ENCODE assay signal across 8 cellular contexts in the genomic region with DNA sequence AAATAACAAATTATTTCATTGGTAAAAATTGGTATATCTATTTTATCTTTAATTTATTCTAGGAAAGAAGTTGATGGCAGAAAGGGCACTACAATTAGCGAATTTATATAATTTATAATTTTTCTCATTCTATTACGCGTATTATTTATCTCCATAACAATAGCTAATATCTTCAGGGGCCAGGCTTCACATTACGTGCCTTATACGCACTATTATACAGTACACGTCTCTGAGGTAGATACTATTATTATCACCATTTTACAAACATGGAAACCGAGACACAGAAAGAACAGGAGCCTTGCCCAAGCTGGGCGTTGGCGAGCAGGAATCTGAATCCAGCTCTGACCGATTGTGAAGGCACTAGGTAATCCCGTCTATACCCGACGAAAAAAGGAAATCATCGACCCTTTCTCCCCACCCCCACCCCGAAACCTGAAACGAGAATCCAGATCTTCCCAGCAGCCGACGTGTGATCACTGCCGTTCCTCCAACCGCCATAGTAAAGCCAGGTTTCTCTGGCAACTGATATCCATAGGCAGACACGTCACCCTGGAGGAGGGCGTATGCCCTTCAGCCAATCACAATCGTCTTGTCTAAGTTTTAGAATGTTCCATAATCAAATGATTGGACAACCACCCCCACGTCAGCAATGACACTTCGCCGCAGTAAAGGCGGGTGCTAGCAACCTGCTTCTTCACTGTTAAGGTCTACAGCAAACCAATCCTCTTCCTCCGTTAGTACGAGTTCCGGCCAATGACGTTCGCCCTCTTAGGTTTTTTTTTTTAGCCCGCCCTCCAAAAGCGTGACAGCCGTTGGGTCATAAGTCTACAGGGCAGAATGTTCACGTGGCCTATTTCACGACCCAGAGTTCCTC. TPM values are rescaled to one million over a fixed set of nuclear protein-coding genes. Genes with fewer than 3 reads are reported as not detected.
DNase-seq lines count a peak whose midpoint lies in the region; ATAC-seq and TF ChIP-seq lines count a peak whose summit lies in the region.

A gene with protein sequence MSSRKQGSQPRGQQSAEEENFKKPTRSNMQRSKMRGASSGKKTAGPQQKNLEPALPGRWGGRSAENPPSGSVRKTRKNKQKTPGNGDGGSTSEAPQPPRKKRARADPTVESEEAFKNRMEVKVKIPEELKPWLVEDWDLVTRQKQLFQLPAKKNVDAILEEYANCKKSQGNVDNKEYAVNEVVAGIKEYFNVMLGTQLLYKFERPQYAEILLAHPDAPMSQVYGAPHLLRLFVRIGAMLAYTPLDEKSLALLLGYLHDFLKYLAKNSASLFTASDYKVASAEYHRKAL (minus strand): TSS at position 501 of the 874 bp plus-strand sequence. CDS start 9,672 bp downstream, outside the sequence.

- peaks cover 12% of the 10 kb centered on the region; the same call in 1 of the 2 replicates for H3F3A ChIP-seq in GM23338 (replicated peaks; ENCODE audit: low read depth)

- H3K36me3 ChIP-seq in GM23338 (ENCODE audit: insufficient read depth), result peaks cover 34% of the 10 kb centered on the region; the same call in 1 of the 2 replicates

- H3K4me1 ChIP-seq in GM23338 (ENCODE audit: insufficient read depth), result no peaks in the 10 kb centered on the region; the same call in 1 of the 2 replicates

- no peaks in the 10 kb centered on the region for H3K27me3 Mint-ChIP-seq in GM23338 (ENCODE audit: insufficient read depth, low read depth, poor library complexity)
- no peaks in the 10 kb centered on the region for H3K27me3 Mint-ChIP-seq in naive thymus-derived CD8-positive, alpha-beta T cell

- POLR2A ChIA-PET in naive thymus-derived CD8-positive, alpha-beta T cell (lab: Charles Lee), result interaction anchor here (0.6 to 1.5 kb wide), 8 partner anchors 57 to 1755 kb away, joined by 3 to 11 read pairs (median 4); partner anchors contain the start of genes TCEAL3 and ZMAT1

- H3K27me3 ChIP-seq in GM23338 (ENCODE audit: insufficient read depth), result no peaks in the 10 kb centered on the region

- peak; percentile 95 for DNase-seq in Daoy (ENCODE audit: low read depth)
- peak; percentile 92 for DNase-seq in GM23338 (ENCODE audit: low spot score)
- DNase-seq in LHCN-M2 (ENCODE audit: low read depth), result peak; percentile 98
- DNase-seq in RPMI8226, result peak; percentile 95
- DNase-seq in activated T-helper 1 cell treated with anti-CD3 and anti-CD28 coated beads, Interleukin-2, amount 50 U/mL, for 16 hours (ENCODE audit: low read depth in 1 of 2, low spot score in 1 of 2), result peak; percentile 50 to 73
- peak; percentile 99 for DNase-seq in fibroblast of mammary gland (ENCODE audit: low read depth)
- peak in 9 of 10 donors; percentile 55 to 97 (median 90) for DNase-seq in naive thymus-derived CD8-positive, alpha-beta T cell
- DNase-seq in stimulated activated naive CD8-positive, alpha-beta T cell treated with anti-CD3 and anti-CD28 coated beads, Interleukin-15, Interleukin-2, amounts not matched to agents 100 U/mL and 50 U/mL, for 24 hours, result peak; percentile 80

- peak within 1 kb of the TSS; percentile 60 for H3K4me2 ChIP-seq in GM23338

- H3K4me3 ChIP-seq in GM23338 (peak within 1 kb of the TSS; percentile 60), fibroblast of mammary gland (ENCODE audit: control insufficient read depth, low read depth, low read length) (peak within 1 kb of the TSS; percentile 86)

- peaks cover 28% of the 10 kb centered on the region for H3K79me2 ChIP-seq in GM23338 (replicated peaks; ENCODE audit: insufficient read depth)

- peaks cover 36% of the 10 kb centered on the region; the same call in 2 of the 3 replicates for H3K36me3 Mint-ChIP-seq in GM23338 (ENCODE audit: low read depth)
- H3K36me3 Mint-ChIP-seq in naive thymus-derived CD8-positive, alpha-beta T cell, result peaks cover 0 to 30% (median 0%) of the 10 kb centered on the region in 3 donors

- no peaks in the 10 kb centered on the region for H3K9me3 Mint-ChIP-seq in GM23338
- H3K9me3 Mint-ChIP-seq in naive thymus-derived CD8-positive, alpha-beta T cell, result no peaks in the 10 kb centered on the region

- no peak within 1 kb of the TSS; the same call in 2 of the 3 replicates for H3K4me3 Mint-ChIP-seq in GM23338
- peak within 1 kb of the TSS in 7 of 10 donors; percentile 51 to 81 (median 77) for H3K4me3 Mint-ChIP-seq in naive thymus-derived CD8-positive, alpha-beta T cell

- peak within 1 kb of the TSS; percentile 97; the same call in 1 of the 2 replicates for H3K27ac Mint-ChIP-seq in GM23338
- peak within 1 kb of the TSS in 6 of 10 donors; percentile 7 to 90 (median 84) for H3K27ac Mint-ChIP-seq in naive thymus-derived CD8-positive, alpha-beta T cell

- ATAC-seq in GM23338, result peak; percentile 90
- ATAC-seq in naive thymus-derived CD8-positive, alpha-beta T cell, result peak; percentile 86 to 87
- ATAC-seq in stimulated activated naive CD8-positive, alpha-beta T cell treated with anti-CD3 and anti-CD28 coated beads, Interleukin-15, Interleukin-2, amounts not matched to agents 100 U/mL and 50 U/mL, for 24 hours, result peak; percentile 94

- H3K27ac ChIP-seq in GM23338 (ENCODE audit: low read depth), result peak within 1 kb of the TSS; percentile 95

- TF ChIP-seq CTCF in GM23338 (conservative IDR thresholded peaks at IDR 0.05; ENCODE audit: low read depth in 2 of 2) (no peak), fibroblast of mammary gland (conservative IDR thresholded peaks at IDR 0.05; ENCODE audit: control insufficient read depth, insufficient read depth, low read depth, low read length) (no peak)

- H3K4me1 Mint-ChIP-seq in GM23338, result no peaks in the 10 kb centered on the region; the same call in 2 of the 3 replicates
- peaks cover 5 to 13% (median 10%) of the 10 kb centered on the region in 4 donors for H3K4me1 Mint-ChIP-seq in naive thymus-derived CD8-positive, alpha-beta T cell

- H4K20me1 ChIP-seq in GM23338 (replicated peaks; ENCODE audit: insufficient read depth), result no peaks in the 10 kb centered on the region

- H2AFZ ChIP-seq in GM23338, result no peak within 1 kb of the TSS

- H3K9me2 ChIP-seq in GM23338 (ENCODE audit: insufficient read depth), result no peaks in the 10 kb centered on the region

TF ChIP-seq in GM23338, 12 proteins besides CTCF, POLR2A, EP300 and RAD21 (continues in another document):
- no peak for TF ChIP-seq REST (IDR thresholded peaks at IDR 0.05; ENCODE audit: unreplicated experiment)
- TF ChIP-seq, protein P1, sequence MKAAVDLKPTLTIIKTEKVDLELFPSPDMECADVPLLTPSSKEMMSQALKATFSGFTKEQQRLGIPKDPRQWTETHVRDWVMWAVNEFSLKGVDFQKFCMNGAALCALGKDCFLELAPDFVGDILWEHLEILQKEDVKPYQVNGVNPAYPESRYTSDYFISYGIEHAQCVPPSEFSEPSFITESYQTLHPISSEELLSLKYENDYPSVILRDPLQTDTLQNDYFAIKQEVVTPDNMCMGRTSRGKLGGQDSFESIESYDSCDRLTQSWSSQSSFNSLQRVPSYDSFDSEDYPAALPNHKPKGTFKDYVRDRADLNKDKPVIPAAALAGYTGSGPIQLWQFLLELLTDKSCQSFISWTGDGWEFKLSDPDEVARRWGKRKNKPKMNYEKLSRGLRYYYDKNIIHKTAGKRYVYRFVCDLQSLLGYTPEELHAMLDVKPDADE (IDR thresholded peaks at IDR 0.05), result no peak
- no peak for TF ChIP-seq ZNF331 (CRISPR knock-in tag; IDR thresholded peaks at IDR 0.05; ENCODE audit: low read depth)
- TF ChIP-seq STAT1 (IDR thresholded peaks at IDR 0.05; ENCODE audit: unreplicated experiment), result no peak

RNA-seq across cellular contexts. Expression of the gene that starts here (rescaled TPM):
- 834 and 916 TPM in 2 replicates for total RNA-seq in Daoy (2014; rRNA removed; shearing (Covaris generic))
- total RNA-seq in GM23338 (2014; rRNA removed; shearing (Covaris generic)), result 269 and 311 TPM in 2 replicates
- polyA plus RNA-seq in GM23338 (2016; fragmentation: Nextera tagmentation; extraction: Ambion mirVana), result 297 and 315 TPM in 2 replicates
- 702 and 722 TPM in 2 replicates for total RNA-seq in LHCN-M2 (2014; rRNA removed)
- polyA plus RNA-seq in LHCN-M2 (2012), result 413 TPM
- 100 to 1,000 TPM; 110 to 111 TPM for total RNA-seq in naive thymus-derived CD8-positive, alpha-beta T cell
- 10 to 100 TPM; 66.3 to 96.5 (median 78.2) TPM for polyA plus RNA-seq in naive thymus-derived CD8-positive, alpha-beta T cell

Comparison
In these comparisons a context has a peak if more than half of its experiments do, and no peak if none do; other contexts are left out.
1. Peak in every context shown above with its lines: DNase-seq, ATAC-seq, H3K4me3 ChIP-seq and H3K27ac ChIP-seq.